1 cellular context compared by ENCODE assay signal in genomic region chr1:115660151-115660550, GRCh38.
TF ChIP-seq lines count a peak whose summit lies in the region.

No MANE protein-coding gene starts in this region.

TF ChIP-seq in H1, 55 proteins besides CTCF, POLR2A, EP300 and RAD21:
- no peak for TF ChIP-seq CHD2 (IDR thresholded peaks at IDR 0.05; ENCODE audit: low read length)
- TF ChIP-seq SAP30 (IDR thresholded peaks at IDR 0.05; ENCODE audit: insufficient read depth, insufficient replicate concordance, low read length), result no peak
- TF ChIP-seq SP1 (IDR thresholded peaks at IDR 0.05; ENCODE audit: low read depth, low read length), result no peak
- TF ChIP-seq CREB1 (IDR thresholded peaks at IDR 0.05), result no peak
- TF ChIP-seq POLR2AphosphoS5 (IDR thresholded peaks at IDR 0.05; ENCODE audit: low read depth, low read length), result no peak
- no peak for TF ChIP-seq KDM5A (IDR thresholded peaks at IDR 0.05; ENCODE audit: low read length)
